ENCODE assay signal across 24 cellular contexts in genomic region chr2:102084651-102085050, GRCh38. TPM values are rescaled to one million over a fixed set of nuclear protein-coding genes. Genes with fewer than 3 reads are reported as not detected.
"Had no signal": no experiment of that assay in that cellular context is flagged by ENCODE, and none has a peak within 500 bp of the region (broad histone marks: within the 10 kb centered on the region; RNA-seq: fewer than 3 reads in every experiment).

No MANE protein-coding gene starts in this region.

- H3K27me3 ChIP-seq: adrenal gland, cardiac muscle cell, foreskin keratinocyte had no signal

- H3K36me3 ChIP-seq: adrenal gland, cardiac muscle cell, prostate gland had no signal

- H3K4me3 Mint-ChIP-seq: activated B cell treated with CpG ODN at 0.5 μM for 24 hours; activated CD4-positive, alpha-beta memory T cell treated with anti-CD3 and anti-CD28 coated beads for 36 hours; effector memory CD8-positive, alpha-beta T cell; nephron progenitor cell; stimulated activated naive CD8-positive, alpha-beta T cell treated with anti-CD3 and anti-CD28 coated beads, Interleukin-15, amount 100 ng/mL, for 72 hours; T-helper 2 cell treated with Interferon-gamma antibody and Interleukin-4, amounts not matched to agents 5 μg/mL and 100 μg/mL, for 36 hours had no signal

- H3K9me3 Mint-ChIP-seq: activated B cell treated with CpG ODN at 0.5 μM for 24 hours; effector memory CD8-positive, alpha-beta T cell had no signal

- FAIRE-seq: kidney, small intestine, TTC549 had no signal

- H3K27ac Mint-ChIP-seq: activated B cell treated with CpG ODN at 0.5 μM for 24 hours; effector memory CD8-positive, alpha-beta T cell; nephron progenitor cell; T-helper 2 cell treated with Interferon-gamma antibody and Interleukin-4, amounts not matched to agents 5 μg/mL and 100 μg/mL, for 36 hours had no signal

- ATAC-seq: activated naive CD4-positive, alpha-beta T cell treated with anti-CD3 and anti-CD28 coated beads, Interleukin-2, amount 50 U/mL, for 72 hours; effector memory CD8-positive, alpha-beta T cell; foreskin keratinocyte; left ventricle myocardium superior; right cardiac atrium; stimulated activated naive CD8-positive, alpha-beta T cell treated with anti-CD3 and anti-CD28 coated beads, Interleukin-15, amount 100 ng/mL, for 72 hours had no signal

- H3K27me3 Mint-ChIP-seq: activated CD4-positive, alpha-beta memory T cell treated with anti-CD3 and anti-CD28 coated beads for 36 hours; effector memory CD8-positive, alpha-beta T cell; stimulated activated naive CD8-positive, alpha-beta T cell treated with anti-CD3 and anti-CD28 coated beads, Interleukin-15, amount 100 ng/mL, for 72 hours had no signal

- H3K27ac ChIP-seq: adrenal gland, cardiac muscle cell, epithelial cell of prostate, foreskin keratinocyte, prostate gland, SK-N-MC had no signal

- H3K4me1 ChIP-seq: prostate gland had no signal

- H3K4me3 ChIP-seq: adrenal gland, cardiac muscle cell, prostate gland, SK-N-MC had no signal

- H3K9me3 ChIP-seq: adrenal gland, prostate gland had no signal

- DNase-seq: activated B cell treated with CpG ODN at 0.5 μM for 24 hours; activated CD4-positive, alpha-beta memory T cell treated with anti-CD3 and anti-CD28 coated beads for 36 hours; activated CD4-positive, alpha-beta T cell treated with anti-CD3 and anti-CD28 coated beads for 4 hours; activated effector memory CD4-positive, alpha-beta T cell treated with anti-CD3 and anti-CD28 coated beads, Interleukin-2, amount 50 U/mL, for 16 hours; activated T-cell treated with anti-CD3 and anti-CD28 coated beads, Interleukin-2, amount 50 U/mL, for 1 hour; adrenal gland; effector memory CD8-positive, alpha-beta T cell; foreskin keratinocyte; hypothalamus; kidney; left ventricle myocardium superior; nephron progenitor cell; occipital lobe; right cardiac atrium; small intestine; stimulated activated CD4-positive, alpha-beta T cell treated with anti-CD3 and anti-CD28 coated beads, Interleukin-4, amount 100 ng/mL, for 1 hour; stimulated activated naive CD8-positive, alpha-beta T cell treated with anti-CD3 and anti-CD28 coated beads, Interleukin-15, amount 100 ng/mL, for 72 hours had no signal

RNA-seq across cellular contexts. Expression of gene IL1R1, which starts 57.9 kb away (rescaled TPM):
- total RNA-seq: activated B cell treated with CpG ODN at 0.5 μM for 24 hours had no signal
